15 cellular contexts compared by ENCODE assay signal in genomic region chr1:209625791-209626285, GRCh38. TPM values are rescaled to one million over a fixed set of nuclear protein-coding genes. Genes with fewer than 3 reads are reported as not detected.
DNase-seq lines count a peak whose midpoint lies in the region.
"Had no signal": no experiment of that assay in that cellular context is flagged by ENCODE, and none has a peak within 500 bp of the region (broad histone marks: within the 10 kb centered on the region; RNA-seq: fewer than 3 reads in every experiment).

No MANE protein-coding gene starts in this region.

- H3K27me3 ChIP-seq in skeletal muscle satellite cell (ENCODE audit: control insufficient read depth, insufficient read depth, low read length), result no peaks in the 10 kb centered on the region

- no peak overlapping the region for H3K4me3 ChIP-seq in skeletal muscle satellite cell (ENCODE audit: low read length)
- H3K4me3 ChIP-seq: K562, skin epidermis had no signal

- H3K36me3 ChIP-seq in skeletal muscle satellite cell (ENCODE audit: insufficient read depth, low read length), result no peaks in the 10 kb centered on the region

- peak overlapping the region; percentile 39 for H3K4me2 ChIP-seq in skeletal muscle satellite cell (ENCODE audit: low read length)

- no peaks in the 10 kb centered on the region for H3K9me3 ChIP-seq in skeletal muscle satellite cell (replicated peaks; ENCODE audit: low read length)

- DNase-seq in NCI-H1694 (lab: John Stamatoyannopoulos, UW) (peak; percentile 20), caudate nucleus (lab: John Stamatoyannopoulos, UW) (peak in 2 of 61 donors; percentile 22 to 26), kidney glomerular epithelial cell (lab: John Stamatoyannopoulos, UW) (peak; percentile 13), DMS79 (lab: John Stamatoyannopoulos, UW) (no peak), iPS-NIHi11 (ENCODE audit: low spot score) (no peak)
- DNase-seq in stimulated activated CD4-positive, alpha-beta T cell treated with anti-CD3 and anti-CD28 coated beads, Interleukin-4, amount 100 ng/mL, for 4 hours, result no peak
- DNase-seq: NCI-H2029 treated with DMSO at 0.1 percent for 48 hours; stimulated activated CD4-positive, alpha-beta T cell treated with anti-CD3 and anti-CD28 coated beads, Interleukin-4, amount 100 ng/mL, for 1 hour; T-helper 9 cell had no signal

- peaks cover 30% of the 10 kb centered on the region for H3K4me1 ChIP-seq in skeletal muscle satellite cell (ENCODE audit: control insufficient read depth, insufficient read depth, low read length)

- H3K27ac ChIP-seq in caudate nucleus (ENCODE audit: low read depth, low read length), result peak overlapping the region; percentile 60
- H3K27ac ChIP-seq: skin epidermis had no signal

- peak overlapping the region; percentile 51 for H3K9ac ChIP-seq in skeletal muscle satellite cell (ENCODE audit: low read depth, low read length)

RNA-seq across cellular contexts. Expression of gene LAMB3, which starts 26.4 kb away (rescaled TPM):
- total RNA-seq in skeletal muscle satellite cell (2012; rRNA removed), result 8.1 and 9.0 TPM in 2 replicates

RNA-seq across cellular contexts. Expression of gene CAMK1G, which starts 42.3 kb away (rescaled TPM):
- under 0.01 TPM in 1 of 2 replicates, not detected in the other for total RNA-seq in skeletal muscle satellite cell (2012; rRNA removed)
- total RNA-seq: B cell, K562, omental fat pad, SK-MEL-5 had no signal

RNA-seq across cellular contexts. Expression of gene G0S2, which starts 49.4 kb away (rescaled TPM):
- 15.3 and 17.2 TPM in 2 replicates for total RNA-seq in skeletal muscle satellite cell (2012; rRNA removed)
- total RNA-seq: B cell had no signal

Comparison
In these comparisons a context has a peak if more than half of its experiments do, and no peak if none do; other contexts are left out.
1. DNase-seq: peak in NCI-H1694 (single experiment) and kidney glomerular epithelial cell (single experiment); none in DMS79 (single experiment), iPS-NIHi11 (single experiment) and stimulated activated CD4-positive, alpha-beta T cell treated with anti-CD3 and anti-CD28 coated beads, Interleukin-4, amount 100 ng/mL, for 4 hours (0 of 2).